ENCODE assay signal across 19 cellular contexts in the genomic region with DNA sequence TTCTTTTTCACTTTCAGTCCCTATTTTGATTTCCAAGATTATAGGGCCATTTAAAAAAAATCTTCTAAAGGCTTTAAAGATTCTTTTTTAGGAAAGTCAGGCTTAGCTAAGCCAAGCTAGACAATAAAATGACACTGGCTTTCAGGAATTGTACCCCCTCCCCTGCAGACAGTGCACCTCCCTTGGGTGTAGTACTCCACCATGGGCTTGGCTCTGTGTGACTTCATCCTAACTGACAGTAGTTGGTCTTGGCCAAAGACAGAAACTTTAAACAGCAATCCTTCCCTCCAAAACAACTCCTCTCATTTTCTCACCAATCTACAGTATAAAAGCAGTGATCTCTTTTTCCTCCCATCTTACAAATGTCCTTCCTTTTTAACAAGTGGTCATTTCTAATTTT.
DNase-seq lines count a peak whose midpoint lies in the region; ATAC-seq and TF ChIP-seq lines count a peak whose summit lies in the region.
"Had no signal": no experiment of that assay in that cellular context is flagged by ENCODE, and none has a peak within 500 bp of the region (broad histone marks: within the 10 kb centered on the region; RNA-seq: fewer than 3 reads in every experiment).

No MANE protein-coding gene starts in this region.

- H3K4me1 ChIP-seq in Loucy (ENCODE audit: insufficient read depth, low read length, poor library complexity, severe bottlenecking) = peaks cover 22% of the 10 kb centered on the region
- H3K4me1 ChIP-seq in muscle layer of colon (ENCODE audit: insufficient read depth, low read length) = peaks cover 57% of the 10 kb centered on the region
- H3K4me1 ChIP-seq in uterus = peaks cover 0 to 7% of the 10 kb centered on the region in 2 donors
- H3K4me1 ChIP-seq: A549 had no signal

- no peak for ATAC-seq in GM18907 (IDR thresholded peaks at IDR 0.05; ENCODE audit: unreplicated experiment)
- ATAC-seq: HCT116 had no signal

- no peaks in the 10 kb centered on the region for H3K9me2 ChIP-seq in Loucy (replicated peaks; ENCODE audit: low read depth, low read length)

- peak overlapping the region; percentile 19; the same call in 1 of the 2 replicates for H2AFZ ChIP-seq in Loucy (ENCODE audit: low read length)

- TF ChIP-seq CTCF in Loucy (conservative IDR thresholded peaks at IDR 0.05; ENCODE audit: low read length) (no peak), dorsolateral prefrontal cortex (IDR thresholded peaks at IDR 0.05 in 54 of 56, conservative IDR thresholded peaks at IDR 0.05 in 2 of 56; ENCODE audit: low read depth in 1 of 56, partially characterized antibody in 56 of 56) (no peak), uterus (IDR thresholded peaks at IDR 0.05) (no peak)

- no peak overlapping the region for H3K9ac ChIP-seq in Loucy (ENCODE audit: low read depth, low read length, poor library complexity, severe bottlenecking)
- H3K9ac ChIP-seq in muscle layer of colon (ENCODE audit: low read length) = no peak overlapping the region

- H3K36me3 ChIP-seq in Loucy (ENCODE audit: insufficient read depth, low read length) (no peaks in the 10 kb centered on the region), muscle layer of colon (ENCODE audit: insufficient read depth, low read length) (no peaks in the 10 kb centered on the region), uterus (no peaks in the 10 kb centered on the region)

- H3K4me3 ChIP-seq in Loucy (ENCODE audit: low read length, poor library complexity, severe bottlenecking) (no peak overlapping the region), dorsolateral prefrontal cortex (no peak overlapping the region), muscle layer of colon (ENCODE audit: low read depth in 1 of 2, low read length in 2 of 2) (no peak overlapping the region), uterus (no peak overlapping the region)
- H3K4me3 ChIP-seq: A549 had no signal

- H4K20me1 ChIP-seq in Loucy (ENCODE audit: insufficient read depth, low read length, poor library complexity, severe bottlenecking) = no peaks in the 10 kb centered on the region

- H3K27me3 ChIP-seq in Loucy (ENCODE audit: insufficient read depth, low read length, poor library complexity, severe bottlenecking) = no peaks in the 10 kb centered on the region
- no peaks in the 10 kb centered on the region for H3K27me3 ChIP-seq in dorsolateral prefrontal cortex
- no peaks in the 10 kb centered on the region for H3K27me3 ChIP-seq in muscle layer of colon (ENCODE audit: control insufficient read depth in 1 of 2, insufficient read depth in 2 of 2, low read length in 2 of 2)
- no peaks in the 10 kb centered on the region for H3K27me3 ChIP-seq in uterus

- DNase-seq in dorsolateral prefrontal cortex (no peak), uterus (no peak)
- DNase-seq in activated CD8-positive, alpha-beta memory T cell treated with anti-CD3 and anti-CD28 coated beads for 24 hours = no peak
- no peak for DNase-seq in activated CD4-positive, alpha-beta T cell treated with anti-CD3 and anti-CD28 coated beads, Interleukin-2, amount 50 U/mL, for 4 hours
- DNase-seq: AML-193; CD4-positive, alpha-beta T cell; DMS153; DMS79; GDM1; GOT3; H7; HFFc6 had no signal

- H3K27ac ChIP-seq in dorsolateral prefrontal cortex = peak overlapping the region in 44 of 59 donors; percentile 0 to 83 (median 60)
- H3K27ac ChIP-seq in muscle layer of colon (ENCODE audit: low read depth, low read length) = peak overlapping the region; percentile 66
- H3K27ac ChIP-seq in uterus = peak overlapping the region; percentile 41 to 58
- H3K27ac ChIP-seq: 22Rv1, A549, C4-2B had no signal

- H3K9me3 ChIP-seq in Loucy (ENCODE audit: insufficient read depth, low read depth, low read length) (no peaks in the 10 kb centered on the region), muscle layer of colon (ENCODE audit: low read length) (no peaks in the 10 kb centered on the region), uterus (no peaks in the 10 kb centered on the region)
- H3K9me3 ChIP-seq: A549 had no signal

- intact Hi-C loops in dorsolateral prefrontal cortex (cut with DNase I) = loop anchor here (10.0 kb wide), 2 partner anchors 222 to 568 kb away; a partner anchor contains a TSS
- intact Hi-C loops in uterus (cut with DNase I; ENCODE audit: low total_unique reads) = no loop called here

- no peak for TF ChIP-seq POLR2A in uterus (IDR thresholded peaks at IDR 0.05)

- no peaks in the 10 kb centered on the region for H3K79me2 ChIP-seq in Loucy (ENCODE audit: insufficient read depth, low read length)

- H3F3A ChIP-seq in Loucy (ENCODE audit: low read depth) = no peaks in the 10 kb centered on the region

- no peak overlapping the region for H3K4me2 ChIP-seq in Loucy (ENCODE audit: low read depth, low read length, poor library complexity, severe bottlenecking)
- H3K4me2 ChIP-seq: A549 had no signal
